14 cellular contexts compared by ENCODE assay signal in the genomic region with DNA sequence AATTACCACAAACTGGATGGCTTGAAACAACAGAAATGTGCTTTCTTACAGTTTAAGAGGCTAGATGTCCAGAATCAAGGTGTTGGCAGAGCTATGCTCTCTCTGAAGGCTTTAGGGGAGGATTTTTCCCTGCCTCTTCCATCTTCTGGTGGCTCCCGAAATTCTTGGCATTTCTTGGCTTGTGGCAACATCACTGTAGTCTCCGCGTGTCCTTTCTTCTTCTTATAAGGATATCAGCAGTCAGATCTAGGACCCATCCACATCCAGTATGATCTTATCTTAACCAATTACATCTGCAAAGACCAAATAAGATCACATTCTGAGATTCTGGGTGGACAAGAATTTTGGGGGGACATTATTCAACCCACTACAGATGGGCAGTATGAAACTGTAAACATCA.
DNase-seq lines count a peak whose midpoint lies in the region; FAIRE-seq and TF ChIP-seq lines count a peak whose summit lies in the region.
"Had no signal": no experiment of that assay in that cellular context is flagged by ENCODE, and none has a peak within 500 bp of the region (broad histone marks: within the 10 kb centered on the region; RNA-seq: fewer than 3 reads in every experiment).

No MANE protein-coding gene starts in this region.

- H3K4me2 ChIP-seq in endothelial cell of umbilical vein (ENCODE audit: insufficient read depth, low read length): peak overlapping the region; percentile 93
- H3K4me2 ChIP-seq in osteoblast (ENCODE audit: insufficient read depth, low read length): peak overlapping the region; percentile 78
- H3K4me2 ChIP-seq: BLaER1 had no signal

- H3K27ac ChIP-seq in RWPE1 (peak overlapping the region; percentile 57), endothelial cell of umbilical vein (ENCODE audit: insufficient read depth, low read depth, low read length) (peak overlapping the region; percentile 97), osteoblast (ENCODE audit: low read depth, low read length) (peak overlapping the region; percentile 94)
- H3K27ac ChIP-seq: BLaER1 had no signal

- H2AFZ ChIP-seq in endothelial cell of umbilical vein (ENCODE audit: low read depth, low read length) (peak overlapping the region; percentile 83), osteoblast (ENCODE audit: low read length) (peak overlapping the region; percentile 69)

- TF ChIP-seq CTCF in AG10803 (conservative IDR thresholded peaks at IDR 0.05; ENCODE audit: low read length) (no peak), RWPE1 (conservative IDR thresholded peaks at IDR 0.05; ENCODE audit: low read depth) (no peak), endothelial cell of umbilical vein (IDR thresholded peaks at IDR 0.05; ENCODE audit: extremely low read depth in 1 of 2, insufficient read depth in 1 of 2, low read depth in 1 of 2, low read length in 2 of 2) (no peak), osteoblast (IDR thresholded peaks at IDR 0.05; ENCODE audit: extremely low read depth, low read depth, low read length) (no peak)

- H3K36me3 ChIP-seq in endothelial cell of umbilical vein (ENCODE audit: control insufficient read depth in 2 of 2, extremely low read depth in 1 of 2, insufficient read depth in 2 of 2, low read length in 2 of 2): no peaks in the 10 kb centered on the region
- no peaks in the 10 kb centered on the region for H3K36me3 ChIP-seq in osteoblast (ENCODE audit: insufficient read depth, low read length)
- H3K36me3 ChIP-seq: BLaER1, colonic mucosa, heart right ventricle, upper lobe of left lung had no signal

- intact Hi-C loops in endothelial cell of umbilical vein (cut with micrococcal nuclease): loop anchor here (1.0 to 10.0 kb wide), 6 partner anchors 43 to 764 kb away; no protein-coding TSS in a partner anchor

- DNase-seq in AG10803 (ENCODE audit: low read depth) (peak; percentile 82), RWPE1 (ENCODE audit: low spot score) (no peak), endothelial cell of umbilical vein (ENCODE audit: low read depth, low spot score) (no peak), osteoblast (ENCODE audit: insufficient read length, low spot score, missing footprints) (peak; percentile 1), NCI-H2081 treated with DMSO at 0.1 percent for 48 hours (lab: John Stamatoyannopoulos, UW) (no peak), AML-193 (lab: John Stamatoyannopoulos, UW) (no peak), NCI-H128 (lab: John Stamatoyannopoulos, UW; ENCODE audit: unreplicated experiment) (no peak)
- no peak for DNase-seq in central memory CD4-positive, alpha-beta T cell
- DNase-seq: activated CD4-positive, alpha-beta T cell treated with anti-CD3 and anti-CD28 coated beads, Interleukin-2, amount 50 U/mL, for 4 hours; colonic mucosa; heart right ventricle; NK-92 treated with Interleukin-12 subunit alpha and Interleukin-12 subunit beta, amount 100 ng/mL, for 24 hours; upper lobe of left lung had no signal

- H3K79me2 ChIP-seq in endothelial cell of umbilical vein (ENCODE audit: control insufficient read depth, insufficient read depth, low read length) (no peaks in the 10 kb centered on the region), osteoblast (ENCODE audit: insufficient read depth, low read length) (no peaks in the 10 kb centered on the region)

- POLR2A ChIA-PET in RWPE1 (lab: Yijun Ruan, JAX; ENCODE audit: low non-redundant PET): no interaction called here
- POLR2A ChIA-PET in endothelial cell of umbilical vein (lab: Charles Lee): no interaction called here

- H4K20me1 ChIP-seq in endothelial cell of umbilical vein (replicated peaks; ENCODE audit: control insufficient read depth, extremely low read depth, insufficient read depth, low read length) (no peaks in the 10 kb centered on the region), osteoblast (ENCODE audit: insufficient read depth, low read length) (no peaks in the 10 kb centered on the region)
- H4K20me1 ChIP-seq: BLaER1 had no signal

- H3K4me1 ChIP-seq in endothelial cell of umbilical vein (ENCODE audit: control insufficient read depth, extremely low read depth, insufficient read depth, low read length): peaks cover 32% of the 10 kb centered on the region
- H3K4me1 ChIP-seq in osteoblast (ENCODE audit: insufficient read depth, low read length): peaks cover 23% of the 10 kb centered on the region
- H3K4me1 ChIP-seq: BLaER1, colonic mucosa, upper lobe of left lung had no signal

- H3K9me3 ChIP-seq in endothelial cell of umbilical vein (replicated peaks; ENCODE audit: control insufficient read depth, insufficient read depth, low read length) (no peaks in the 10 kb centered on the region), osteoblast (ENCODE audit: low read depth, low read length) (no peaks in the 10 kb centered on the region)
- H3K9me3 ChIP-seq: BLaER1, colonic mucosa, upper lobe of left lung had no signal

- TSS peak; percentile 97 for BruUV-seq in endothelial cell of umbilical vein (replicated peaks; lab: Mats Ljungman, UMichigan)

- no peak for TF ChIP-seq POLR2A in endothelial cell of umbilical vein (IDR thresholded peaks at IDR 0.05; ENCODE audit: low read depth, low read length)

- dilution Hi-C loops in endothelial cell of umbilical vein (cut with MboI; ENCODE audit: extremely low pct_ligation_motif_present, low sequenced_read_pairs): no loop called here

- no peaks in the 10 kb centered on the region for H3K9me1 ChIP-seq in endothelial cell of umbilical vein (replicated peaks; ENCODE audit: control insufficient read depth, extremely low read depth, insufficient read depth, low read length)

- H3K9ac ChIP-seq in endothelial cell of umbilical vein (replicated peaks; ENCODE audit: extremely low read depth, insufficient read depth, low read length): peak overlapping the region; percentile 87
- H3K9ac ChIP-seq: BLaER1 had no signal

- H3K27me3 ChIP-seq in endothelial cell of umbilical vein (ENCODE audit: control insufficient read depth in 2 of 2, insufficient read depth in 2 of 2, low read length in 2 of 2): no peaks in the 10 kb centered on the region
- no peaks in the 10 kb centered on the region for H3K27me3 ChIP-seq in osteoblast (ENCODE audit: insufficient read depth, low read length)
- H3K27me3 ChIP-seq: BLaER1, colonic mucosa, heart right ventricle, upper lobe of left lung had no signal

- peak overlapping the region; percentile 18 for H3K4me3 ChIP-seq in AG10803 (ENCODE audit: low read length)
- H3K4me3 ChIP-seq in endothelial cell of umbilical vein (replicated peaks in 1 of 3; ENCODE audit: insufficient read depth in 1 of 3, low read depth in 1 of 3, low read length in 3 of 3): peak overlapping the region in 1 of 3 experiments; percentile 19
- peak overlapping the region; percentile 46 for H3K4me3 ChIP-seq in osteoblast (ENCODE audit: insufficient read depth, low read length)
- H3K4me3 ChIP-seq: BLaER1, colonic mucosa, heart right ventricle, upper lobe of left lung had no signal

- CTCF ChIA-PET in RWPE1 (lab: Yijun Ruan, JAX) (no interaction called here), endothelial cell of umbilical vein (lab: Charles Lee) (interaction anchor here (1.0 to 1.4 kb wide), 5 partner anchors 10 to 176 kb away, joined by 3 to 8 read pairs (median 6); no protein-coding TSS in a partner anchor)

- no peak for FAIRE-seq in endothelial cell of umbilical vein (lab: Jason Lieb, UNC)

TF ChIP-seq in endothelial cell of umbilical vein, 7 proteins besides CTCF, POLR2A, EP300 and RAD21:
- TF ChIP-seq JUN (IDR thresholded peaks at IDR 0.05; ENCODE audit: borderline replicate concordance, insufficient read depth, insufficient read length, low read depth) (no peak), GATA2 (IDR thresholded peaks at IDR 0.05; ENCODE audit: insufficient read depth, insufficient read length, low read depth, low read length) (peak; percentile 93)
TF ChIP-seq in endothelial cell of umbilical vein: peak in this region for 1.

Comparison
In these comparisons a context has a peak if more than half of its experiments do, and no peak if none do; other contexts are left out.
1. DNase-seq: peak in AG10803 (single experiment) and osteoblast (single experiment); none in RWPE1 (single experiment), endothelial cell of umbilical vein (single experiment), central memory CD4-positive, alpha-beta T cell (single experiment), NCI-H2081 treated with DMSO at 0.1 percent for 48 hours (single experiment), AML-193 (0 of 2) and NCI-H128 (single experiment).
2. Peak in every context shown above with its lines, with median percentiles within 50 percentile points of each other: H3K27ac ChIP-seq.